Comparison of ENCODE assay signal across 8 cellular contexts in the genomic region with DNA sequence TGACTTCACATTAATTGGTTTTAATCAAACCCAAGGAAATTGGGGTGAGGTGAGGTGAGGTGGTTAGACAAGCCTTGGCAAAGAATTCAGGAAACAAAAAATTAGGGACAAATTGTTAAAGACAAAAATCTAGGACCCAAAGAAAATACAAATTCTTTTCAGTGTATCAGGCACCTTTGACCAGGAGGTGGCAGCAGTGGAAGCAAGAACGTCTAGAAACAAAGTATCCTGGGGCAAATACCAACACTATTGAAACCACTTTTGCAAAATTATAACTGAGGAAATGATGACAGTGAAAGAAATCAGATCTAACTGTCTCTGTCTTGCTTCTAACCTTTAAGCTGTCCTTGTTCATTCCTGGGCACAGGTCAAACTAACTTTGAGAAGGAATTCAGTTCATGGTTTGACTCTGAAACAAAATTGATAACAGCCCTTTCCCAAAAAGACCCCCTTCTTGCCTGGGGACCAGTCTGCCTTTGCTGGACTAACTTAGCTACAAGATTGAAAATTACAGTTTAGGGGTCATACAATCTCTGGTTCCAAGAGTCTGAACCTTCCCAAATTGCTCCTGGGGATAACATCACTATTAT. TPM values are rescaled to one million over a fixed set of nuclear protein-coding genes. Genes with fewer than 3 reads are reported as not detected.
DNase-seq lines count a peak whose midpoint lies in the region; ATAC-seq and TF ChIP-seq lines count a peak whose summit lies in the region.

No MANE protein-coding gene starts in this region.

- H3K4me1 ChIP-seq in heart left ventricle: no peaks in the 10 kb centered on the region

- peak; percentile 12 for DNase-seq in Caki2 (ENCODE audit: low read depth)
- peak; percentile 48 for DNase-seq in NCI-H82 (lab: John Stamatoyannopoulos, UW)
- peak; percentile 27 for DNase-seq in activated gamma-delta T cell treated with anti-CD3 and anti-CD28 coated beads, Interleukin-2, amount 50 U/mL, for 16 hours (ENCODE audit: low read depth)
- peak in 3 of 5 donors; percentile 29 to 56 (median 30) for DNase-seq in heart left ventricle
- DNase-seq in stimulated activated CD4-positive, alpha-beta T cell treated with anti-CD3 and anti-CD28 coated beads, Interleukin-12 subunit alpha, Interleukin-12 subunit beta, amount 100 ng/mL, for 48 hours (ENCODE audit: low read depth in 2 of 3, low spot score in 1 of 3): peak in 2 of 3 donors; percentile 45 to 55

- H3K9me3 ChIP-seq in heart left ventricle: no peaks in the 10 kb centered on the region

- in situ Hi-C loops in Caki2 (cut with HindIII; ENCODE audit: low pct_unique_long_range_greater_than_20kb, low sequenced_read_pairs): no loop called here

- ATAC-seq in GM21723 (IDR thresholded peaks at IDR 0.05; ENCODE audit: unreplicated experiment) (peak; percentile 80), heart left ventricle (no peak), GM18517 (IDR thresholded peaks at IDR 0.05; ENCODE audit: unreplicated experiment) (no peak), HG02610 (IDR thresholded peaks at IDR 0.05; ENCODE audit: unreplicated experiment) (no peak)

- WGBS in heart left ventricle, 4 donors: 0 to 2% (median 0%) methylated on average over 1 of the region's 1 CpG

- no peak overlapping the region for H3K4me3 ChIP-seq in heart left ventricle

- H3K27ac ChIP-seq in heart left ventricle: no peak overlapping the region

- peaks cover 0 to 5% (median 0%) of the 10 kb centered on the region in 9 donors for H3K27me3 ChIP-seq in heart left ventricle

- TF ChIP-seq POLR2A in heart left ventricle (IDR thresholded peaks at IDR 0.05): no peak

- H3K36me3 ChIP-seq in heart left ventricle: no peaks in the 10 kb centered on the region

- peak; percentile 52 to 77 (median 66) for TF ChIP-seq CTCF in heart left ventricle (IDR thresholded peaks at IDR 0.05)

- intact Hi-C loops in heart left ventricle (cut with DNase I): loop anchor here (1.0 to 10.0 kb wide), 8 partner anchors 111 to 318 kb away; no protein-coding TSS in a partner anchor

RNA-seq across cellular contexts. Expression of gene ALKBH8, which starts 11.1 kb away (rescaled TPM):
- total RNA-seq in Caki2 (2014; rRNA removed; shearing (Covaris generic); ENCODE audit: low replicate concordance): 2.0 and 6.1 TPM in 2 replicates
- total RNA-seq in heart left ventricle: 1 to 10 TPM; 4.8 to 8.6 (median 6.5) TPM
- polyA plus RNA-seq in heart left ventricle: 1 to 10 TPM; 2.9 to 5.0 TPM

RNA-seq across cellular contexts. Expression of gene ELMOD1, which starts 14.4 kb away (rescaled TPM):
- total RNA-seq in Caki2 (2014; rRNA removed; shearing (Covaris generic); ENCODE audit: low replicate concordance): 0.17 TPM in 1 of 2 replicates, not detected in the other
- total RNA-seq in heart left ventricle: under 1 TPM in 7 of 9 donors, not detected in 2; 0.12 to 0.75 (median 0.48) TPM
- under 1 TPM; 0.29 to 0.30 TPM for polyA plus RNA-seq in heart left ventricle
